ENCODE assay signal across 8 cellular contexts in genomic region chr2:224400886-224401632, GRCh38. TPM values are rescaled to one million over a fixed set of nuclear protein-coding genes. Genes with fewer than 3 reads are reported as not detected.
A peak's percentile ranks its signal among the peaks of the same experiment; 100 is the strongest.
DNase-seq lines count a peak whose midpoint lies in the region; ATAC-seq and TF ChIP-seq lines count a peak whose summit lies in the region.

No MANE protein-coding gene starts in this region.

- peaks cover 20% of the 10 kb centered on the region for H3K4me1 Mint-ChIP-seq in dendritic cell treated with granulocyte-macrophage colony-stimulating factor and Interleukin-4, amounts not matched to agents 40 ng/mL and 50 ng/mL, for 4 days (ENCODE audit: low read depth)

- peak; percentile 4 for DNase-seq in activated CD4-positive, alpha-beta T cell treated with anti-CD3 and anti-CD28 coated beads for 48 hours
- DNase-seq in activated CD4-positive, alpha-beta T cell treated with anti-CD3 and anti-CD28 coated beads for 1 hour, result no peak
- no peak for DNase-seq in mucosa of descending colon
- DNase-seq in MM.1S, result no peak
- no peak for DNase-seq in NOMO-1 (lab: John Stamatoyannopoulos, UW; ENCODE audit: unreplicated experiment in 2 of 2)

- H3K9me3 Mint-ChIP-seq in dendritic cell treated with granulocyte-macrophage colony-stimulating factor and Interleukin-4, amounts not matched to agents 40 ng/mL and 50 ng/mL, for 4 days, result no peaks in the 10 kb centered on the region

- intact Hi-C loops in dendritic cell treated with granulocyte-macrophage colony-stimulating factor and Interleukin-4, amounts not matched to agents 40 ng/mL and 50 ng/mL, for 4 days (cut with micrococcal nuclease), result no loop called here
- intact Hi-C loops in mucosa of descending colon (cut with DNase I, micrococcal nuclease), result no loop called here

- no peaks in the 10 kb centered on the region for H3K36me3 ChIP-seq in mucosa of descending colon (ENCODE audit: low read depth)
- H3K36me3 ChIP-seq in thymus (ENCODE audit: control insufficient read depth, insufficient read depth), result no peaks in the 10 kb centered on the region
- no peaks in the 10 kb centered on the region for H3K36me3 ChIP-seq in MM.1S (replicated peaks; ENCODE audit: insufficient read depth, low read length)

- peak; percentile 8 for ATAC-seq in mucosa of descending colon
- no peak for ATAC-seq in GM19351 (IDR thresholded peaks at IDR 0.05; ENCODE audit: unreplicated experiment)

- peak overlapping the region; percentile 31 for H3K27ac ChIP-seq in thymus (ENCODE audit: low read depth)
- H3K27ac ChIP-seq in MM.1S (ENCODE audit: low read length), result no peak overlapping the region

- H3K27me3 ChIP-seq in thymus (ENCODE audit: control insufficient read depth, insufficient read depth) (no peaks in the 10 kb centered on the region), MM.1S (replicated peaks; ENCODE audit: insufficient read depth, low read length) (no peaks in the 10 kb centered on the region)

- no peak overlapping the region for H3K4me3 ChIP-seq in mucosa of descending colon
- H3K4me3 ChIP-seq in thymus (ENCODE audit: low read length), result peak overlapping the region; percentile 51
- no peak overlapping the region for H3K4me3 ChIP-seq in MM.1S (ENCODE audit: low read length)

- H3K9me2 ChIP-seq in MM.1S (replicated peaks; ENCODE audit: insufficient read depth, low read length), result no peaks in the 10 kb centered on the region

- H3K4me2 ChIP-seq in MM.1S (ENCODE audit: low read depth, low read length), result no peak overlapping the region

- H3K79me2 ChIP-seq in MM.1S (ENCODE audit: low read length), result no peaks in the 10 kb centered on the region

- TF ChIP-seq CTCF in mucosa of descending colon (IDR thresholded peaks at IDR 0.05) (no peak), MM.1S (IDR thresholded peaks at IDR 0.05; ENCODE audit: low read length) (no peak)

- H3K27me3 Mint-ChIP-seq in dendritic cell treated with granulocyte-macrophage colony-stimulating factor and Interleukin-4, amounts not matched to agents 40 ng/mL and 50 ng/mL, for 4 days, result no peaks in the 10 kb centered on the region

- no peaks in the 10 kb centered on the region for H4K20me1 ChIP-seq in MM.1S (ENCODE audit: insufficient read depth, low read length)

- H3K36me3 Mint-ChIP-seq in dendritic cell treated with granulocyte-macrophage colony-stimulating factor and Interleukin-4, amounts not matched to agents 40 ng/mL and 50 ng/mL, for 4 days (ENCODE audit: low read depth), result no peaks in the 10 kb centered on the region

- no peaks in the 10 kb centered on the region for H3F3A ChIP-seq in MM.1S (ENCODE audit: insufficient read depth, low read length)

- H3K9ac ChIP-seq in MM.1S (ENCODE audit: low read length), result no peak overlapping the region

- H3K9me3 ChIP-seq in mucosa of descending colon (no peaks in the 10 kb centered on the region), thymus (ENCODE audit: control insufficient read depth) (no peaks in the 10 kb centered on the region), MM.1S (replicated peaks; ENCODE audit: insufficient read depth, low read length) (no peaks in the 10 kb centered on the region)

- H3K4me3 Mint-ChIP-seq in dendritic cell treated with granulocyte-macrophage colony-stimulating factor and Interleukin-4, amounts not matched to agents 40 ng/mL and 50 ng/mL, for 4 days, result peak overlapping the region; percentile 73

- peak overlapping the region; percentile 82 for H3K27ac Mint-ChIP-seq in dendritic cell treated with granulocyte-macrophage colony-stimulating factor and Interleukin-4, amounts not matched to agents 40 ng/mL and 50 ng/mL, for 4 days

- H3K4me1 ChIP-seq in mucosa of descending colon (ENCODE audit: low read depth), result no peaks in the 10 kb centered on the region
- peaks cover 2% of the 10 kb centered on the region for H3K4me1 ChIP-seq in thymus (ENCODE audit: control insufficient read depth, insufficient read depth, low read length)
- H3K4me1 ChIP-seq in MM.1S (ENCODE audit: low read length), result no peaks in the 10 kb centered on the region

- H2AFZ ChIP-seq in MM.1S (ENCODE audit: low read length), result no peak overlapping the region

- 8% methylated on average over 22 of the region's 22 CpGs for WGBS in thymus

RNA-seq across cellular contexts. Expression of gene FAM124B, which starts 0.8 kb away (rescaled TPM):
- 1 to 10 TPM in 1 of 3 donors, under 1 TPM in 2; 0.43 to 1.4 (median 0.55) TPM for total RNA-seq in mucosa of descending colon
- 1.4 TPM for polyA plus RNA-seq in thymus
